Comparison of ENCODE assay signal across 1 cellular context in the genomic region with DNA sequence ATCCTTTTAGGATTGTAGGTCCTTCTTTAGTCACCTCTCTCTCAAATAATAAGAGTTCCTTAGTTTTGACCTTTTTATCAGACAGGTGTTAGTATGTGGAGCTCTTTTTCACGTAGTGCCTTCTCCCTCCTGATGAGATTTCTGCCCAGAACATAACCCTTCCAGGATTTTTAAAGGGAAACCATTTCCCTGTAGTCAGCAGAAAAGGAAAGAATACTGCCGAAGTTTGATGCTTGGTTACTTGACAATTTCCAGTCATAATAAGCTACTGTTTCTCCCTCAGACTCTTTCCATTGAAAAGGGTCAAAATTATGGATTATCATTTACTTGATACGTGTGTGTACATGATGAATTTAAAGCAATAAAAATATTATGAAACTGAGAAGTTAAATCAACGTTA.
TF ChIP-seq lines count a peak whose summit lies in the region.

No MANE protein-coding gene starts in this region.

TF ChIP-seq in K562, 482 proteins besides CTCF, POLR2A, EP300 and RAD21 (continued from another document):
- TF ChIP-seq, protein P1, sequence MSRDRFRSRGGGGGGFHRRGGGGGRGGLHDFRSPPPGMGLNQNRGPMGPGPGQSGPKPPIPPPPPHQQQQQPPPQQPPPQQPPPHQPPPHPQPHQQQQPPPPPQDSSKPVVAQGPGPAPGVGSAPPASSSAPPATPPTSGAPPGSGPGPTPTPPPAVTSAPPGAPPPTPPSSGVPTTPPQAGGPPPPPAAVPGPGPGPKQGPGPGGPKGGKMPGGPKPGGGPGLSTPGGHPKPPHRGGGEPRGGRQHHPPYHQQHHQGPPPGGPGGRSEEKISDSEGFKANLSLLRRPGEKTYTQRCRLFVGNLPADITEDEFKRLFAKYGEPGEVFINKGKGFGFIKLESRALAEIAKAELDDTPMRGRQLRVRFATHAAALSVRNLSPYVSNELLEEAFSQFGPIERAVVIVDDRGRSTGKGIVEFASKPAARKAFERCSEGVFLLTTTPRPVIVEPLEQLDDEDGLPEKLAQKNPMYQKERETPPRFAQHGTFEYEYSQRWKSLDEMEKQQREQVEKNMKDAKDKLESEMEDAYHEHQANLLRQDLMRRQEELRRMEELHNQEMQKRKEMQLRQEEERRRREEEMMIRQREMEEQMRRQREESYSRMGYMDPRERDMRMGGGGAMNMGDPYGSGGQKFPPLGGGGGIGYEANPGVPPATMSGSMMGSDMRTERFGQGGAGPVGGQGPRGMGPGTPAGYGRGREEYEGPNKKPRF (IDR thresholded peaks at IDR 0.05; ENCODE audit: low read depth, low read length), result no peak
TF ChIP-seq in K562: peak in this region for 5.
